In the genomic region with DNA sequence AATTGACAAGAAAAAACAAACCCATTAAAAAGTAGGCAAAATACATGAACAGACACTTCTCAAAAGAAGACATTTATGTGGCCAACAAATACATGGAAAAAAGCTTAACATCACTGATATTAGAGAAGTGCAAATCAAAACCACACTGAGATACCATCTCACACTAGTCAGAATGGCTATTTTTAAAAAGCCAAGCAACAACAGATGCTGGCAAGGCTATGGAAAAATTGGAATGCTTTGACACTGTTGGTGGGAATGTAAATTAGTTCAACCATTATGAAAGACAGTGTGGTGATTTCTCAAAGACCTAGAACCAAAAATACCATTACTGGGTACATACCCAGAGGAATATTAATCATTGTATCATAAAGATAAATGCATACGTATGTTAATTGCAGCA, we compare ENCODE assay signal across 1 cellular context.
TF ChIP-seq lines count a peak whose summit lies in the region.

No MANE protein-coding gene starts in this region.

TF ChIP-seq in WTC11, 78 proteins besides CTCF, POLR2A, EP300 and RAD21 (continued from another document):
- TF ChIP-seq, protein P1, sequence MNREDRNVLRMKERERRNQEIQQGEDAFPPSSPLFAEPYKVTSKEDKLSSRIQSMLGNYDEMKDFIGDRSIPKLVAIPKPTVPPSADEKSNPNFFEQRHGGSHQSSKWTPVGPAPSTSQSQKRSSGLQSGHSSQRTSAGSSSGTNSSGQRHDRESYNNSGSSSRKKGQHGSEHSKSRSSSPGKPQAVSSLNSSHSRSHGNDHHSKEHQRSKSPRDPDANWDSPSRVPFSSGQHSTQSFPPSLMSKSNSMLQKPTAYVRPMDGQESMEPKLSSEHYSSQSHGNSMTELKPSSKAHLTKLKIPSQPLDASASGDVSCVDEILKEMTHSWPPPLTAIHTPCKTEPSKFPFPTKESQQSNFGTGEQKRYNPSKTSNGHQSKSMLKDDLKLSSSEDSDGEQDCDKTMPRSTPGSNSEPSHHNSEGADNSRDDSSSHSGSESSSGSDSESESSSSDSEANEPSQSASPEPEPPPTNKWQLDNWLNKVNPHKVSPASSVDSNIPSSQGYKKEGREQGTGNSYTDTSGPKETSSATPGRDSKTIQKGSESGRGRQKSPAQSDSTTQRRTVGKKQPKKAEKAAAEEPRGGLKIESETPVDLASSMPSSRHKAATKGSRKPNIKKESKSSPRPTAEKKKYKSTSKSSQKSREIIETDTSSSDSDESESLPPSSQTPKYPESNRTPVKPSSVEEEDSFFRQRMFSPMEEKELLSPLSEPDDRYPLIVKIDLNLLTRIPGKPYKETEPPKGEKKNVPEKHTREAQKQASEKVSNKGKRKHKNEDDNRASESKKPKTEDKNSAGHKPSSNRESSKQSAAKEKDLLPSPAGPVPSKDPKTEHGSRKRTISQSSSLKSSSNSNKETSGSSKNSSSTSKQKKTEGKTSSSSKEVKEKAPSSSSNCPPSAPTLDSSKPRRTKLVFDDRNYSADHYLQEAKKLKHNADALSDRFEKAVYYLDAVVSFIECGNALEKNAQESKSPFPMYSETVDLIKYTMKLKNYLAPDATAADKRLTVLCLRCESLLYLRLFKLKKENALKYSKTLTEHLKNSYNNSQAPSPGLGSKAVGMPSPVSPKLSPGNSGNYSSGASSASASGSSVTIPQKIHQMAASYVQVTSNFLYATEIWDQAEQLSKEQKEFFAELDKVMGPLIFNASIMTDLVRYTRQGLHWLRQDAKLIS (CRISPR knock-in tag; IDR thresholded peaks at IDR 0.05; ENCODE audit: borderline replicate concordance): no peak
- TF ChIP-seq, protein P2, sequence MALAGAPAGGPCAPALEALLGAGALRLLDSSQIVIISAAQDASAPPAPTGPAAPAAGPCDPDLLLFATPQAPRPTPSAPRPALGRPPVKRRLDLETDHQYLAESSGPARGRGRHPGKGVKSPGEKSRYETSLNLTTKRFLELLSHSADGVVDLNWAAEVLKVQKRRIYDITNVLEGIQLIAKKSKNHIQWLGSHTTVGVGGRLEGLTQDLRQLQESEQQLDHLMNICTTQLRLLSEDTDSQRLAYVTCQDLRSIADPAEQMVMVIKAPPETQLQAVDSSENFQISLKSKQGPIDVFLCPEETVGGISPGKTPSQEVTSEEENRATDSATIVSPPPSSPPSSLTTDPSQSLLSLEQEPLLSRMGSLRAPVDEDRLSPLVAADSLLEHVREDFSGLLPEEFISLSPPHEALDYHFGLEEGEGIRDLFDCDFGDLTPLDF (CRISPR knock-in tag; IDR thresholded peaks at IDR 0.05): no peak
- no peak for TF ChIP-seq EMX1 (CRISPR knock-in tag; IDR thresholded peaks at IDR 0.05)
- no peak for TF ChIP-seq GRHL2 (CRISPR knock-in tag; IDR thresholded peaks at IDR 0.05; ENCODE audit: insufficient replicate concordance, severe bottlenecking)
- TF ChIP-seq, protein P3, sequence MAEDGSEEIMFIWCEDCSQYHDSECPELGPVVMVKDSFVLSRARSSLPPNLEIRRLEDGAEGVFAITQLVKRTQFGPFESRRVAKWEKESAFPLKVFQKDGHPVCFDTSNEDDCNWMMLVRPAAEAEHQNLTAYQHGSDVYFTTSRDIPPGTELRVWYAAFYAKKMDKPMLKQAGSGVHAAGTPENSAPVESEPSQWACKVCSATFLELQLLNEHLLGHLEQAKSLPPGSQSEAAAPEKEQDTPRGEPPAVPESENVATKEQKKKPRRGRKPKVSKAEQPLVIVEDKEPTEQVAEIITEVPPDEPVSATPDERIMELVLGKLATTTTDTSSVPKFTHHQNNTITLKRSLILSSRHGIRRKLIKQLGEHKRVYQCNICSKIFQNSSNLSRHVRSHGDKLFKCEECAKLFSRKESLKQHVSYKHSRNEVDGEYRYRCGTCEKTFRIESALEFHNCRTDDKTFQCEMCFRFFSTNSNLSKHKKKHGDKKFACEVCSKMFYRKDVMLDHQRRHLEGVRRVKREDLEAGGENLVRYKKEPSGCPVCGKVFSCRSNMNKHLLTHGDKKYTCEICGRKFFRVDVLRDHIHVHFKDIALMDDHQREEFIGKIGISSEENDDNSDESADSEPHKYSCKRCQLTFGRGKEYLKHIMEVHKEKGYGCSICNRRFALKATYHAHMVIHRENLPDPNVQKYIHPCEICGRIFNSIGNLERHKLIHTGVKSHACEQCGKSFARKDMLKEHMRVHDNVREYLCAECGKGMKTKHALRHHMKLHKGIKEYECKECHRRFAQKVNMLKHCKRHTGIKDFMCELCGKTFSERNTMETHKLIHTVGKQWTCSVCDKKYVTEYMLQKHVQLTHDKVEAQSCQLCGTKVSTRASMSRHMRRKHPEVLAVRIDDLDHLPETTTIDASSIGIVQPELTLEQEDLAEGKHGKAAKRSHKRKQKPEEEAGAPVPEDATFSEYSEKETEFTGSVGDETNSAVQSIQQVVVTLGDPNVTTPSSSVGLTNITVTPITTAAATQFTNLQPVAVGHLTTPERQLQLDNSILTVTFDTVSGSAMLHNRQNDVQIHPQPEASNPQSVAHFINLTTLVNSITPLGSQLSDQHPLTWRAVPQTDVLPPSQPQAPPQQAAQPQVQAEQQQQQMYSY (CRISPR knock-in tag; IDR thresholded peaks at IDR 0.05): no peak
